Comparison of ENCODE assay signal across 1 cellular context in the genomic region with DNA sequence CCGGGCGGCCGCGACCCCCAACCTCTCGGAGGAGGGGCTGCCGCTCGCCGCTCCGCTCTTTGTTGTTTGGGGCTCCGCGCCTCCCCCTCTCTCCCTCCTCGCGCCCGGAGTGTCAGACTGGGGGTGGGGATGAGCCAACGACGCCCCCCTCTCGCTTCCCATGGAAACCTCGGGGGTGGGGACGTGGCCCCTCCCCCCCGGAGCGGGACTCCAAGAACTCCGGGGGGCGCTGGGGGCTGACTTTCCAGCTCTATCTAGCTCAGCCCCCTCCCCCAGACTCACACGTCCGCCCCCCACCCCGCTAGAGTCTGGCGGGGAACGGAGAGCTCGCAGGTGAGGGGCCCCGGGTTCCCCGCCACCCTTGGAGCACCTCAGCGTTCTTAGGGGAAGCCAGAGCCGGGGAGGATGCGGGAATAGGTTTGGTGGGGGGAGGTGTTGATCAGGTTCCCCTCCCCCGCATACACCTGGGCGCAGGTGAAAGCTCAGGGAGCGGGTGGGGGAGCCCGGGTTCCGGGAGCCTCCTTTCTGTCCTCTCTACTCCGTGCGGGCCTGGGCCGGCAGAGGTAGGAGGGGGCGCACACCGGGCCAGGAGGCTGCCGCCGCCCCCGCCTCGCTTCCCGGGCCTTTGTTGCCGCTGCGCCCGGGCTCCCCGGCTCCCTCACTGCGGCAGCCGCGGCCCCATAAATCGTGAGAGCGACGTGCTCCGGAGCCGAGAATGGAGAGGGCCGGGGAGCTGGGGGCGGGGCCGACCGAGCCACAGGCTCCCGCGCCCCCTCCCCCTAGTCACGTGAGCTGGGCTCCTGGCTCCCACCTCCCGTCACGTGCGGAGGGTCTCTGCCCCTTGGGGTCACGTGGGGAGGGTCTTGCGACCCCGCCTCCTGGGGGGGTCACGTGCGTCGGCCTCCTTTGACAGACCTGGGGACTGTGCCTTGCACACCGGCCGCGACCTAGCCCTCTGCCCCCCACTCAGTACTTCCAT.
A peak's percentile ranks its signal among the peaks of the same experiment; 100 is the strongest.
TF ChIP-seq lines count a peak whose summit lies in the region.

No MANE protein-coding gene starts in this region.

TF ChIP-seq in HEK293, 187 proteins besides CTCF, POLR2A, EP300 and RAD21 (continued from another document and continues in another):
- TF ChIP-seq, protein P1, sequence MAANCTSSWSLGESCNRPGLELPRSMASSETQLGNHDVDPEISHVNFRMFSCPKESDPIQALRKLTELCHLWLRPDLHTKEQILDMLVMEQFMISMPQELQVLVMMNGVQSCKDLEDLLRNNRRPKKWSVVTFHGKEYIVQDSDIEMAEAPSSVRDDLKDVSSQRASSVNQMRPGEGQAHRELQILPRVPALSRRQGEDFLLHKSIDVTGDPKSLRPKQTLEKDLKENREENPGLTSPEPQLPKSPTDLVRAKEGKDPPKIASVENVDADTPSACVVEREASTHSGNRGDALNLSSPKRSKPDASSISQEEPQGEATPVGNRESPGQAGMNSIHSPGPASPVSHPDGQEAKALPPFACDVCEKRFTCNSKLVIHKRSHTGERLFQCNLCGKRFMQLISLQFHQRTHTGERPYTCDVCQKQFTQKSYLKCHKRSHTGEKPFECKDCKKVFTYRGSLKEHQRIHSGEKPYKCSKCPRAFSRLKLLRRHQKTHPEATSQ (tag by site-specific recombination; IDR thresholded peaks at IDR 0.05): peak; percentile 13; the same call in 1 of the 2 replicates
- TF ChIP-seq ZNF133 (tag by site-specific recombination; IDR thresholded peaks at IDR 0.05) (no peak), ZNF558 (tag by site-specific recombination; IDR thresholded peaks at IDR 0.05) (no peak), ZNF645 (tag by site-specific recombination; IDR thresholded peaks at IDR 0.05) (no peak), OVOL3 (tag by site-specific recombination; IDR thresholded peaks at IDR 0.05) (no peak), ZNF114 (tag by site-specific recombination; IDR thresholded peaks at IDR 0.05) (no peak), GLIS2 (tag by site-specific recombination; IDR thresholded peaks at IDR 0.05) (peak; percentile 97), REPIN1 (tag by site-specific recombination; IDR thresholded peaks at IDR 0.05; ENCODE audit: low read depth) (0 out of 2 replicates have a peak, but pooled peaks have one; percentile 23), ZEB2 (tag by site-specific recombination; IDR thresholded peaks at IDR 0.05) (peak; percentile 88), GLI4 (tag by site-specific recombination; IDR thresholded peaks at IDR 0.05) (no peak), PRDM4 (tag by site-specific recombination; IDR thresholded peaks at IDR 0.05) (no peak), KLF17 (tag by site-specific recombination; IDR thresholded peaks at IDR 0.05) (peak; percentile 79; the same call in 1 of the 2 replicates), ZNF76 (tag by site-specific recombination; IDR thresholded peaks at IDR 0.05; ENCODE audit: borderline replicate concordance, low read depth) (no peak; the same call in 1 of the 2 replicates), ZNF394 (tag by site-specific recombination; IDR thresholded peaks at IDR 0.05; ENCODE audit: borderline replicate concordance) (peak; percentile 46), SCRT2 (tag by site-specific recombination; IDR thresholded peaks at IDR 0.05) (peak; percentile 85), ZNF585B (tag by site-specific recombination; IDR thresholded peaks at IDR 0.05) (no peak; the same call in 1 of the 2 replicates), OSR2 (tag by site-specific recombination; IDR thresholded peaks at IDR 0.05) (peak; percentile 71), ZNF433 (tag by site-specific recombination; IDR thresholded peaks at IDR 0.05; ENCODE audit: low read depth) (no peak), ZNF18 (tag by site-specific recombination; IDR thresholded peaks at IDR 0.05) (peak; percentile 18; the same call in 1 of the 2 replicates), SP2 (tag by site-specific recombination; IDR thresholded peaks at IDR 0.05) (peak; percentile 82), ZNF837 (tag by site-specific recombination; IDR thresholded peaks at IDR 0.05) (no peak), ZNF664 (tag by site-specific recombination; IDR thresholded peaks at IDR 0.05) (no peak), ZNF48 (tag by site-specific recombination; IDR thresholded peaks at IDR 0.05) (no peak), ZNF704 (tag by site-specific recombination; IDR thresholded peaks at IDR 0.05) (no peak), ZNF157 (tag by site-specific recombination; IDR thresholded peaks at IDR 0.05) (no peak), KLF9 (tag by site-specific recombination; IDR thresholded peaks at IDR 0.05; ENCODE audit: low read depth) (peak; percentile 92), ZNF843 (tag by site-specific recombination; IDR thresholded peaks at IDR 0.05) (no peak), EGR2 (tag by site-specific recombination; IDR thresholded peaks at IDR 0.05; ENCODE audit: low read depth) (peak; percentile 50; the same call in 1 of the 2 replicates), ZNF747 (tag by site-specific recombination; IDR thresholded peaks at IDR 0.05) (no peak), ZNF549 (tag by site-specific recombination; IDR thresholded peaks at IDR 0.05) (no peak)
- TF ChIP-seq, protein P2, sequence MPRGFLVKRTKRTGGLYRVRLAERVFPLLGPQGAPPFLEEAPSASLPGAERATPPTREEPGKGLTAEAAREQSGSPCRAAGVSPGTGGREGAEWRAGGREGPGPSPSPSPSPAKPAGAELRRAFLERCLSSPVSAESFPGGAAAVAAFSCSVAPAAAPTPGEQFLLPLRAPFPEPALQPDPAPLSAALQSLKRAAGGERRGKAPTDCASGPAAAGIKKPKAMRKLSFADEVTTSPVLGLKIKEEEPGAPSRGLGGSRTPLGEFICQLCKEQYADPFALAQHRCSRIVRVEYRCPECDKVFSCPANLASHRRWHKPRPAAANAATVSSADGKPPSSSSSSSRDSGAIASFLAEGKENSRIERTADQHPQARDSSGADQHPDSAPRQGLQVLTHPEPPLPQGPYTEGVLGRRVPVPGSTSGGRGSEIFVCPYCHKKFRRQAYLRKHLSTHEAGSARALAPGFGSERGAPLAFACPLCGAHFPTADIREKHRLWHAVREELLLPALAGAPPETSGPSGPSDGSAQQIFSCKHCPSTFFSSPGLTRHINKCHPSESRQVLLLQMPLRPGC (tag by site-specific recombination; IDR thresholded peaks at IDR 0.05): no peak
- TF ChIP-seq, protein P3, sequence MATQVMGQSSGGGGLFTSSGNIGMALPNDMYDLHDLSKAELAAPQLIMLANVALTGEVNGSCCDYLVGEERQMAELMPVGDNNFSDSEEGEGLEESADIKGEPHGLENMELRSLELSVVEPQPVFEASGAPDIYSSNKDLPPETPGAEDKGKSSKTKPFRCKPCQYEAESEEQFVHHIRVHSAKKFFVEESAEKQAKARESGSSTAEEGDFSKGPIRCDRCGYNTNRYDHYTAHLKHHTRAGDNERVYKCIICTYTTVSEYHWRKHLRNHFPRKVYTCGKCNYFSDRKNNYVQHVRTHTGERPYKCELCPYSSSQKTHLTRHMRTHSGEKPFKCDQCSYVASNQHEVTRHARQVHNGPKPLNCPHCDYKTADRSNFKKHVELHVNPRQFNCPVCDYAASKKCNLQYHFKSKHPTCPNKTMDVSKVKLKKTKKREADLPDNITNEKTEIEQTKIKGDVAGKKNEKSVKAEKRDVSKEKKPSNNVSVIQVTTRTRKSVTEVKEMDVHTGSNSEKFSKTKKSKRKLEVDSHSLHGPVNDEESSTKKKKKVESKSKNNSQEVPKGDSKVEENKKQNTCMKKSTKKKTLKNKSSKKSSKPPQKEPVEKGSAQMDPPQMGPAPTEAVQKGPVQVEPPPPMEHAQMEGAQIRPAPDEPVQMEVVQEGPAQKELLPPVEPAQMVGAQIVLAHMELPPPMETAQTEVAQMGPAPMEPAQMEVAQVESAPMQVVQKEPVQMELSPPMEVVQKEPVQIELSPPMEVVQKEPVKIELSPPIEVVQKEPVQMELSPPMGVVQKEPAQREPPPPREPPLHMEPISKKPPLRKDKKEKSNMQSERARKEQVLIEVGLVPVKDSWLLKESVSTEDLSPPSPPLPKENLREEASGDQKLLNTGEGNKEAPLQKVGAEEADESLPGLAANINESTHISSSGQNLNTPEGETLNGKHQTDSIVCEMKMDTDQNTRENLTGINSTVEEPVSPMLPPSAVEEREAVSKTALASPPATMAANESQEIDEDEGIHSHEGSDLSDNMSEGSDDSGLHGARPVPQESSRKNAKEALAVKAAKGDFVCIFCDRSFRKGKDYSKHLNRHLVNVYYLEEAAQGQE (tag by site-specific recombination; IDR thresholded peaks at IDR 0.05): no peak
- TF ChIP-seq, protein P4, sequence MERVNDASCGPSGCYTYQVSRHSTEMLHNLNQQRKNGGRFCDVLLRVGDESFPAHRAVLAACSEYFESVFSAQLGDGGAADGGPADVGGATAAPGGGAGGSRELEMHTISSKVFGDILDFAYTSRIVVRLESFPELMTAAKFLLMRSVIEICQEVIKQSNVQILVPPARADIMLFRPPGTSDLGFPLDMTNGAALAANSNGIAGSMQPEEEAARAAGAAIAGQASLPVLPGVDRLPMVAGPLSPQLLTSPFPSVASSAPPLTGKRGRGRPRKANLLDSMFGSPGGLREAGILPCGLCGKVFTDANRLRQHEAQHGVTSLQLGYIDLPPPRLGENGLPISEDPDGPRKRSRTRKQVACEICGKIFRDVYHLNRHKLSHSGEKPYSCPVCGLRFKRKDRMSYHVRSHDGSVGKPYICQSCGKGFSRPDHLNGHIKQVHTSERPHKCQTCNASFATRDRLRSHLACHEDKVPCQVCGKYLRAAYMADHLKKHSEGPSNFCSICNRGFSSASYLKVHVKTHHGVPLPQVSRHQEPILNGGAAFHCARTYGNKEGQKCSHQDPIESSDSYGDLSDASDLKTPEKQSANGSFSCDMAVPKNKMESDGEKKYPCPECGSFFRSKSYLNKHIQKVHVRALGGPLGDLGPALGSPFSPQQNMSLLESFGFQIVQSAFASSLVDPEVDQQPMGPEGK (tag by site-specific recombination; IDR thresholded peaks at IDR 0.05): peak; percentile 95
- TF ChIP-seq, protein P5, sequence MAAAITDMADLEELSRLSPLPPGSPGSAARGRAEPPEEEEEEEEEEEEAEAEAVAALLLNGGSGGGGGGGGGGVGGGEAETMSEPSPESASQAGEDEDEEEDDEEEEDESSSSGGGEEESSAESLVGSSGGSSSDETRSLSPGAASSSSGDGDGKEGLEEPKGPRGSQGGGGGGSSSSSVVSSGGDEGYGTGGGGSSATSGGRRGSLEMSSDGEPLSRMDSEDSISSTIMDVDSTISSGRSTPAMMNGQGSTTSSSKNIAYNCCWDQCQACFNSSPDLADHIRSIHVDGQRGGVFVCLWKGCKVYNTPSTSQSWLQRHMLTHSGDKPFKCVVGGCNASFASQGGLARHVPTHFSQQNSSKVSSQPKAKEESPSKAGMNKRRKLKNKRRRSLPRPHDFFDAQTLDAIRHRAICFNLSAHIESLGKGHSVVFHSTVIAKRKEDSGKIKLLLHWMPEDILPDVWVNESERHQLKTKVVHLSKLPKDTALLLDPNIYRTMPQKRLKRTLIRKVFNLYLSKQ (tag by site-specific recombination; IDR thresholded peaks at IDR 0.05; ENCODE audit: borderline replicate concordance): no peak
